In genomic region chr13:104571161-104571889, GRCh38 we compare ENCODE assay signal across 8 cellular contexts.
A peak's percentile ranks its signal among the peaks of the same experiment; 100 is the strongest.
DNase-seq lines count a peak whose midpoint lies in the region; ATAC-seq, FAIRE-seq and TF ChIP-seq lines count a peak whose summit lies in the region.

No MANE protein-coding gene starts in this region.

- TF ChIP-seq RAD21 in A549 (conservative IDR thresholded peaks at IDR 0.05 in 1 of 2, IDR thresholded peaks at IDR 0.05 in 1 of 2) (peak; percentile 52 to 53; a peak in 4 of 5 replicates), liver (IDR thresholded peaks at IDR 0.05) (peak; percentile 64 to 76)

- DNase-seq in A549 (ENCODE audit: low read depth in 1 of 2, low spot score in 1 of 2) (peak; percentile 5 to 42), NCI-H69 (lab: John Stamatoyannopoulos, UW) (peak; percentile 8), dedifferentiated amniotic fluid mesenchymal stem cell (ENCODE audit: extremely low spot score) (peak; percentile 89), upper lobe of right lung (no peak)

- peak overlapping the region; percentile 55 for H3K4me2 ChIP-seq in A549

- no peaks in the 10 kb centered on the region for H3K36me3 ChIP-seq in liver (ENCODE audit: control insufficient read depth in 4 of 4, insufficient read depth in 3 of 4, low read depth in 1 of 4, low read length in 3 of 4)
- H3K36me3 ChIP-seq in upper lobe of right lung: no peaks in the 10 kb centered on the region

- POLR2A ChIA-PET in A549 (lab: Yijun Ruan, JAX): no interaction called here

- H3K27me3 ChIP-seq in liver (ENCODE audit: control insufficient read depth in 4 of 4, insufficient read depth in 4 of 4, low read length in 3 of 4) (peaks cover 0 to 6% (median 0%) of the 10 kb centered on the region in 4 donors), upper lobe of right lung (no peaks in the 10 kb centered on the region)

- H3K27ac ChIP-seq in A549 (no peak overlapping the region), liver (ENCODE audit: low read depth in 1 of 2, low read length in 2 of 2) (no peak overlapping the region), upper lobe of right lung (no peak overlapping the region)

- ATAC-seq in A549: peak; percentile 77 to 85
- ATAC-seq in GM18868 (IDR thresholded peaks at IDR 0.05; ENCODE audit: unreplicated experiment): peak; percentile 37
- peak; percentile 89 for ATAC-seq in upper lobe of right lung
- ATAC-seq in GM18517 (IDR thresholded peaks at IDR 0.05; ENCODE audit: unreplicated experiment): no peak
- no peak for ATAC-seq in HG03442 (IDR thresholded peaks at IDR 0.05; ENCODE audit: unreplicated experiment)

- intact Hi-C loops in upper lobe of right lung (cut with DNase I): no loop called here

- TF ChIP-seq EP300 in A549 (IDR thresholded peaks at IDR 0.05): no peak

- H3K4me3 ChIP-seq in A549 (no peak overlapping the region), liver (ENCODE audit: low read depth in 1 of 3, low read length in 3 of 3) (no peak overlapping the region), upper lobe of right lung (no peak overlapping the region)

- 4% methylated on average over 10 of the region's 12 CpGs for WGBS in A549 (ENCODE audit: missing lambda C conversion rate)
- 36% methylated on average over 12 of the region's 12 CpGs for WGBS in liver

- H3K9me3 ChIP-seq in A549: no peaks in the 10 kb centered on the region
- no peaks in the 10 kb centered on the region for H3K9me3 ChIP-seq in liver (ENCODE audit: control insufficient read depth in 4 of 4, low read length in 3 of 4)
- H3K9me3 ChIP-seq in upper lobe of right lung: no peaks in the 10 kb centered on the region

- TF ChIP-seq CTCF in A549 (IDR thresholded peaks at IDR 0.05) (peak; percentile 43), liver (IDR thresholded peaks at IDR 0.05; ENCODE audit: low read depth, low read length, missing input control) (peak; percentile 37), upper lobe of right lung (IDR thresholded peaks at IDR 0.05) (peak; percentile 53)

- CTCF ChIA-PET in A549 (lab: Yijun Ruan, JAX): interaction anchor here (0.8 to 4.2 kb wide), 9 partner anchors 9 to 1968 kb away, joined by 3 to 24 read pairs (median 4); no protein-coding TSS in a partner anchor

- no peak for TF ChIP-seq POLR2A in A549 (IDR thresholded peaks at IDR 0.05; ENCODE audit: low read length)

- H3K9ac ChIP-seq in liver (ENCODE audit: low read depth in 1 of 2, low read length in 2 of 2): no peak overlapping the region

- FAIRE-seq in A549 (lab: Jason Lieb, UNC): no peak

- H3K4me1 ChIP-seq in A549 (no peaks in the 10 kb centered on the region), liver (ENCODE audit: control insufficient read depth in 4 of 4, insufficient read depth in 4 of 4, low read length in 3 of 4) (no peaks in the 10 kb centered on the region), upper lobe of right lung (no peaks in the 10 kb centered on the region)

TF ChIP-seq in A549, 52 proteins besides CTCF, POLR2A, EP300 and RAD21:
- TF ChIP-seq HOXB13 (CRISPR knock-in tag; IDR thresholded peaks at IDR 0.05; ENCODE audit: low read depth) (no peak), USF2 (IDR thresholded peaks at IDR 0.05) (no peak), SMC3 (IDR thresholded peaks at IDR 0.05) (peak; percentile 58)

TF ChIP-seq in liver, 16 proteins besides CTCF, POLR2A, EP300 and RAD21:
- TF ChIP-seq NR2F2 (IDR thresholded peaks at IDR 0.05) (no peak), FOXA1 (IDR thresholded peaks at IDR 0.05) (no peak), ATF3 (IDR thresholded peaks at IDR 0.05) (no peak), ZBTB33 (IDR thresholded peaks at IDR 0.05) (no peak), SP1 (IDR thresholded peaks at IDR 0.05) (no peak), YY1 (IDR thresholded peaks at IDR 0.05) (no peak), MAX (IDR thresholded peaks at IDR 0.05) (no peak), JUND (IDR thresholded peaks at IDR 0.05) (no peak), RXRA (IDR thresholded peaks at IDR 0.05) (no peak), HNF4G (IDR thresholded peaks at IDR 0.05) (no peak), TAF1 (conservative IDR thresholded peaks at IDR 0.05) (no peak)
- TF ChIP-seq, protein P1, sequence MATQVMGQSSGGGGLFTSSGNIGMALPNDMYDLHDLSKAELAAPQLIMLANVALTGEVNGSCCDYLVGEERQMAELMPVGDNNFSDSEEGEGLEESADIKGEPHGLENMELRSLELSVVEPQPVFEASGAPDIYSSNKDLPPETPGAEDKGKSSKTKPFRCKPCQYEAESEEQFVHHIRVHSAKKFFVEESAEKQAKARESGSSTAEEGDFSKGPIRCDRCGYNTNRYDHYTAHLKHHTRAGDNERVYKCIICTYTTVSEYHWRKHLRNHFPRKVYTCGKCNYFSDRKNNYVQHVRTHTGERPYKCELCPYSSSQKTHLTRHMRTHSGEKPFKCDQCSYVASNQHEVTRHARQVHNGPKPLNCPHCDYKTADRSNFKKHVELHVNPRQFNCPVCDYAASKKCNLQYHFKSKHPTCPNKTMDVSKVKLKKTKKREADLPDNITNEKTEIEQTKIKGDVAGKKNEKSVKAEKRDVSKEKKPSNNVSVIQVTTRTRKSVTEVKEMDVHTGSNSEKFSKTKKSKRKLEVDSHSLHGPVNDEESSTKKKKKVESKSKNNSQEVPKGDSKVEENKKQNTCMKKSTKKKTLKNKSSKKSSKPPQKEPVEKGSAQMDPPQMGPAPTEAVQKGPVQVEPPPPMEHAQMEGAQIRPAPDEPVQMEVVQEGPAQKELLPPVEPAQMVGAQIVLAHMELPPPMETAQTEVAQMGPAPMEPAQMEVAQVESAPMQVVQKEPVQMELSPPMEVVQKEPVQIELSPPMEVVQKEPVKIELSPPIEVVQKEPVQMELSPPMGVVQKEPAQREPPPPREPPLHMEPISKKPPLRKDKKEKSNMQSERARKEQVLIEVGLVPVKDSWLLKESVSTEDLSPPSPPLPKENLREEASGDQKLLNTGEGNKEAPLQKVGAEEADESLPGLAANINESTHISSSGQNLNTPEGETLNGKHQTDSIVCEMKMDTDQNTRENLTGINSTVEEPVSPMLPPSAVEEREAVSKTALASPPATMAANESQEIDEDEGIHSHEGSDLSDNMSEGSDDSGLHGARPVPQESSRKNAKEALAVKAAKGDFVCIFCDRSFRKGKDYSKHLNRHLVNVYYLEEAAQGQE (IDR thresholded peaks at IDR 0.05): no peak

Comparison
In these comparisons a context has a peak if more than half of its experiments do, and no peak if none do; other contexts are left out.
1. ATAC-seq: peak in A549 (2 of 2), GM18868 (single experiment) and upper lobe of right lung (single experiment); none in GM18517 (single experiment) and HG03442 (single experiment).
2. Peak in every context shown above with its lines, with median percentiles within 50 percentile points of each other: CTCF ChIP-seq.